Comparison of ENCODE assay signal across 1 cellular context in genomic region chr19:44613295-44614168, GRCh38.
TF ChIP-seq lines count a peak whose summit lies in the region.

Gene IGSF23 (plus strand): TSS chr19:44613563. CDS start chr19:44613646, 83 bp downstream.

TF ChIP-seq in HepG2, 621 proteins besides CTCF, POLR2A, EP300 and RAD21 (continued from another document and continues in another):
- TF ChIP-seq ZFP37 (CRISPR knock-in tag; IDR thresholded peaks at IDR 0.05; ENCODE audit: borderline replicate concordance) (no peak), GABPA (IDR thresholded peaks at IDR 0.05; ENCODE audit: low read depth, low read length) (no peak), GABPA (CRISPR knock-in tag; IDR thresholded peaks at IDR 0.05; ENCODE audit: low read depth) (0 out of 2 replicates have a peak, but pooled peaks have one; percentile 31), ELK4 (CRISPR knock-in tag; IDR thresholded peaks at IDR 0.05; ENCODE audit: borderline replicate concordance) (no peak), ZNF770 (CRISPR knock-in tag; IDR thresholded peaks at IDR 0.05) (no peak), RELA (CRISPR knock-in tag; IDR thresholded peaks at IDR 0.05) (no peak), NCOA2 (CRISPR knock-in tag; IDR thresholded peaks at IDR 0.05) (peak; percentile 47; the same call in 1 of the 2 replicates), ZNF496 (CRISPR knock-in tag; IDR thresholded peaks at IDR 0.05; ENCODE audit: insufficient replicate concordance) (no peak), ZNF670 (CRISPR knock-in tag; IDR thresholded peaks at IDR 0.05; ENCODE audit: borderline replicate concordance) (no peak), MED8 (CRISPR knock-in tag; IDR thresholded peaks at IDR 0.05; ENCODE audit: insufficient replicate concordance) (no peak), BORCS8-MEF2B (CRISPR knock-in tag; IDR thresholded peaks at IDR 0.05) (peak; percentile 82), MEIS1 (CRISPR knock-in tag; IDR thresholded peaks at IDR 0.05; ENCODE audit: borderline replicate concordance) (peak; percentile 70), ZNF512 (CRISPR knock-in tag; IDR thresholded peaks at IDR 0.05) (no peak), ZNF83 (CRISPR knock-in tag; IDR thresholded peaks at IDR 0.05; ENCODE audit: borderline replicate concordance) (no peak; the same call in 1 of the 2 replicates), SUZ12 (IDR thresholded peaks at IDR 0.05; ENCODE audit: low read depth, low read length) (no peak), TBX3 (IDR thresholded peaks at IDR 0.05; ENCODE audit: borderline replicate concordance) (peak; percentile 65; the same call in 1 of the 2 replicates), ZNF580 (CRISPR knock-in tag; IDR thresholded peaks at IDR 0.05; ENCODE audit: borderline replicate concordance, low read depth) (peak; percentile 41; the same call in 1 of the 2 replicates), FOXC1 (CRISPR knock-in tag; IDR thresholded peaks at IDR 0.05; ENCODE audit: borderline replicate concordance) (no peak; the same call in 1 of the 2 replicates), STAG1 (CRISPR knock-in tag; IDR thresholded peaks at IDR 0.05) (no peak), ATF1 (CRISPR knock-in tag; IDR thresholded peaks at IDR 0.05) (no peak; the same call in 1 of the 2 replicates), GPBP1L1 (CRISPR knock-in tag; IDR thresholded peaks at IDR 0.05) (no peak), ZXDC (CRISPR knock-in tag; IDR thresholded peaks at IDR 0.05) (no peak), TMF1 (CRISPR knock-in tag; IDR thresholded peaks at IDR 0.05; ENCODE audit: low read depth) (no peak), ZNF792 (CRISPR knock-in tag; IDR thresholded peaks at IDR 0.05) (no peak), MAZ (IDR thresholded peaks at IDR 0.05; ENCODE audit: borderline replicate concordance, low read depth, low read length) (no peak), MAZ (CRISPR knock-in tag; IDR thresholded peaks at IDR 0.05; ENCODE audit: low read depth) (no peak), TFDP1 (CRISPR knock-in tag; IDR thresholded peaks at IDR 0.05; ENCODE audit: borderline replicate concordance) (no peak), SNAPC2 (CRISPR knock-in tag; IDR thresholded peaks at IDR 0.05) (no peak), TRAFD1 (CRISPR knock-in tag; IDR thresholded peaks at IDR 0.05; ENCODE audit: borderline replicate concordance) (0 out of 2 replicates have a peak, but pooled peaks have one; percentile 56), KDM3A (CRISPR knock-in tag; IDR thresholded peaks at IDR 0.05; ENCODE audit: low read depth) (no peak), JUNB (CRISPR knock-in tag; IDR thresholded peaks at IDR 0.05; ENCODE audit: borderline replicate concordance) (no peak), CREB3 (CRISPR knock-in tag; IDR thresholded peaks at IDR 0.05) (no peak), SAFB2 (CRISPR knock-in tag; IDR thresholded peaks at IDR 0.05; ENCODE audit: borderline replicate concordance, low read depth) (no peak), ZNF235 (CRISPR knock-in tag; IDR thresholded peaks at IDR 0.05; ENCODE audit: borderline replicate concordance) (no peak), ZNF205 (CRISPR knock-in tag; IDR thresholded peaks at IDR 0.05) (no peak), IKZF5 (CRISPR knock-in tag; IDR thresholded peaks at IDR 0.05) (no peak), SIN3A (IDR thresholded peaks at IDR 0.05; ENCODE audit: borderline replicate concordance, low read depth, low read length) (no peak), RBM39 (IDR thresholded peaks at IDR 0.05; ENCODE audit: low read depth, low read length, poor library complexity, severe bottlenecking) (peak; percentile 57), PRDM4 (CRISPR knock-in tag; IDR thresholded peaks at IDR 0.05; ENCODE audit: borderline replicate concordance) (no peak)
